Comparison of ENCODE assay signal across 8 cellular contexts in the genomic region with DNA sequence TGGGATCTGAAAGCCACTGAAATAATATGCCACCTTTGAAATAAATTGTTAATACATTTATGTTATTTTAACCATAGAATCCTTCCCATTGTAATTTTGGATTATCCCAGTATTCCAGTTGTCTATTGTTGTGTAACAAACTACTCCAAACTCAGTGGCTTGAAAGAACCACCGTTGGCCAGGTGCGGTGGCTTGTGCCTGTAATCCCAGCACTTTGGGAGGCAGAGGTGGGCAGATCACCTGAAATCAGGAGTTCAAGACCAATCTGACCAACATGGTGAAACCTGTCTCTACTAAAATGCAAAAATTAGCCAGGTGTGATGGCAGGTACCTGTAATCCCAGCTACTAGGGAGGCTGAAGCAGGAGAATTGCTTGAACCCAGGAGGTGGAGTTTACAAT.
A peak's percentile ranks its signal among the peaks of the same experiment; 100 is the strongest.
DNase-seq lines count a peak whose midpoint lies in the region; TF ChIP-seq lines count a peak whose summit lies in the region.
"Not testable (repeated sequence)": the region's sequence is repeated elsewhere in the genome, so short reads cannot be mapped to it uniquely, and the experiment has no call there.

No MANE protein-coding gene starts in this region.

- peaks cover 24% of the 10 kb centered on the region for H3K27me3 Mint-ChIP-seq in type B pancreatic cell

- DNase-seq in activated effector memory CD4-positive, alpha-beta T cell treated with anti-CD3 and anti-CD28 coated beads, Interleukin-2, amount 50 U/mL, for 16 hours, result peak; percentile 31
- DNase-seq in coronary artery (ENCODE audit: low spot score), result peak; percentile 57
- peak; percentile 7 for DNase-seq in ecto neural progenitor cell (ENCODE audit: low spot score)
- DNase-seq in posterior vena cava (ENCODE audit: low spot score), result peak; percentile 62
- peak; percentile 18 for DNase-seq in type B pancreatic cell (ENCODE audit: extremely low spot score, unreplicated experiment)

- H4K20me1 ChIP-seq in BLaER1; BLaER1 treated with 17β-estradiol and CSF1 and Interleukin-3, amounts not matched to agents 10 nM and 100 nM: not testable (repeated sequence)

- not testable (repeated sequence) for H3K36me3 ChIP-seq in BLaER1; BLaER1 treated with 17β-estradiol and CSF1 and Interleukin-3, amounts not matched to agents 10 nM and 100 nM; iPS-20b (ENCODE audit: insufficient read depth, low read depth, low read length)

- not testable (repeated sequence) for TF ChIP-seq CTCF in coronary artery (IDR thresholded peaks at IDR 0.05); type B pancreatic cell (conservative IDR thresholded peaks at IDR 0.05)

- H3K36me3 Mint-ChIP-seq in type B pancreatic cell, result not testable (repeated sequence)

- H3K4me1 Mint-ChIP-seq in type B pancreatic cell (ENCODE audit: unreplicated experiment), result not testable (repeated sequence)

- not testable (repeated sequence) for H3K9ac ChIP-seq in BLaER1; iPS-20b (ENCODE audit: low read depth, low read length)
- H3K9ac ChIP-seq in BLaER1 treated with 17β-estradiol and CSF1 and Interleukin-3, amounts not matched to agents 10 nM and 100 nM, result peak overlapping the region in 4 of 11 experiments; percentile 85 to 89 (median 89); a peak in 6 of 22 replicates

- peaks cover 28% of the 10 kb centered on the region for H3K9me3 ChIP-seq in BLaER1
- peaks cover 22 to 28% (median 24%) of the 10 kb centered on the region in 11 experiments for H3K9me3 ChIP-seq in BLaER1 treated with 17β-estradiol and CSF1 and Interleukin-3, amounts not matched to agents 10 nM and 100 nM (replicated peaks in 1 of 11)
- not testable (repeated sequence) for H3K9me3 ChIP-seq in iPS-20b (ENCODE audit: insufficient read depth, low read depth, low read length)

- H3K27ac ChIP-seq in BLaER1, result peak overlapping the region; percentile 93; the same call in 1 of the 2 replicates
- peak overlapping the region in 6 of 11 experiments; percentile 86 to 93 (median 92); a peak in 13 of 22 replicates for H3K27ac ChIP-seq in BLaER1 treated with 17β-estradiol and CSF1 and Interleukin-3, amounts not matched to agents 10 nM and 100 nM
- H3K27ac ChIP-seq in coronary artery; iPS-20b (ENCODE audit: low read length): not testable (repeated sequence)

- peak overlapping the region; percentile 93; the same call in 1 of the 2 replicates for H3K4me2 ChIP-seq in BLaER1
- H3K4me2 ChIP-seq in BLaER1 treated with 17β-estradiol and CSF1 and Interleukin-3, amounts not matched to agents 10 nM and 100 nM, result peak overlapping the region in 7 of 11 experiments; percentile 74 to 99 (median 98); a peak in 13 of 22 replicates

- not testable (repeated sequence) for H3K4me3 Mint-ChIP-seq in type B pancreatic cell

- H3K27ac Mint-ChIP-seq in type B pancreatic cell, result not testable (repeated sequence)

- not testable (repeated sequence) for H3K9me3 Mint-ChIP-seq in type B pancreatic cell

- H3K27me3 ChIP-seq in BLaER1; BLaER1 treated with 17β-estradiol and CSF1 and Interleukin-3, amounts not matched to agents 10 nM and 100 nM; iPS-20b (ENCODE audit: insufficient read depth, low read length): not testable (repeated sequence)

- H3K4me3 ChIP-seq in BLaER1 (peak overlapping the region; percentile 4; the same call in 1 of the 2 replicates), iPS-20b (ENCODE audit: low read length) (peak overlapping the region; percentile 6; the same call in 1 of the 2 replicates)
- H3K4me3 ChIP-seq in BLaER1 treated with 17β-estradiol and CSF1 and Interleukin-3, amounts not matched to agents 10 nM and 100 nM, result peak overlapping the region in 1 of 10 experiments; percentile 64; a peak in 1 of 20 replicates
- not testable (repeated sequence) for H3K4me3 ChIP-seq in coronary artery

- intact Hi-C loops in posterior vena cava (cut with DNase I), result not testable (repeated sequence)

- H3K4me1 ChIP-seq in BLaER1, result peaks cover 82% of the 10 kb centered on the region
- H3K4me1 ChIP-seq in BLaER1 treated with 17β-estradiol and CSF1 and Interleukin-3, amounts not matched to agents 10 nM and 100 nM, result peaks cover 37 to 93% (median 84%) of the 10 kb centered on the region in 10 experiments
- H3K4me1 ChIP-seq in iPS-20b (ENCODE audit: insufficient read depth, low read length), result peaks cover 19% of the 10 kb centered on the region

Comparison
In these comparisons a context has a peak if more than half of its experiments do, and no peak if none do; other contexts are left out.
1. DNase-seq: peak in every context shown above with its lines; median percentile 62 in posterior vena cava; 57 in coronary artery; 31 in activated effector memory CD4-positive, alpha-beta T cell treated with anti-CD3 and anti-CD28 coated beads, Interleukin-2, amount 50 U/mL, for 16 hours; 18 in type B pancreatic cell; 7 in ecto neural progenitor cell.